In the genomic region with DNA sequence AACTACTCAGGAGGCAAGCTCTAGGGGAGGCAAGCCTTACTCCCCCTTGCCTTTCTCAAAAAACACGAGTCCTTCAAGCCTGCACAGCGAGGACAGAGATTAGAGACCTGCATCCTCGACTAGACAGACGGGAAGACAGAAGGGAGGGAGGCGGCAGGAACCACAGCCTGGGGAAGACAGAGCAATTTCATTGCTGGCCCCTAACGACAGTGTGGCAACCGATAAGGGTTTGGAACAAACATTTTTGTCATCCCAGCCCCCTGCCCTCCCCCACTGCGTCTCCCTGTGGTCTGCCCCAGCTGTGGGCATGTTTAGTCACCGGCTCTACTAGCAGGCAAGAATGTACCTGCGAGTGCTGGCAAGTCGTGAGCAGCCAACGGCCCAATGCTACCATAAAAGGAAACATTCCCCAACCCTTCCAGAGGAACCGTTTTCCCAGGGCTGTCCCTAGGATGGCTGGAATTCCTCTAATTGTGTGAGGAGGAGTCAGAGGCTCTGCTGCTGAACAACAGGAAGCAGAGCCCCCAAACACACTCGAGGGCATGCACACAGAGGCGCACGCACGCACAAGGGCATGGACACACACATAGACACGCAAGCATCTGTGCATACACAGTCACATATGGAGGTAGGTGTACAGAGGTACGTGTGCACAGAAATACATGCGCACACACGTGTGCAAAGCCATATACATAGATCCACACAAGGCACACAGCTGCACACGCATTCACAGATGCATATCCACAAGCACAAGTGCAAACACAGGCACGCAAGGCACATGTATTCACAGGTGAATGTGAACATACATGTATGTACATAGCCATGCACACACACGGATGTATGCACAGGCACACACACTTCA, we compare ENCODE assay signal across 8 cellular contexts. TPM values are rescaled to one million over a fixed set of nuclear protein-coding genes. Genes with fewer than 3 reads are reported as not detected.
A peak's percentile ranks its signal among the peaks of the same experiment; 100 is the strongest.
DNase-seq lines count a peak whose midpoint lies in the region; ATAC-seq and TF ChIP-seq lines count a peak whose summit lies in the region.

No MANE protein-coding gene starts in this region.

- H3K4me1 ChIP-seq in SJCRH30 (peaks cover 70% of the 10 kb centered on the region), psoas muscle (peaks cover 91% of the 10 kb centered on the region)

- H3K27ac ChIP-seq in SJCRH30 (peak overlapping the region; percentile 89), psoas muscle (peak overlapping the region; percentile 86)

- peak; percentile 91 for DNase-seq in HK-2 (ENCODE audit: unreplicated experiment)
- DNase-seq in SJCRH30, result peak; percentile 69 to 80
- DNase-seq in activated naive CD4-positive, alpha-beta T cell treated with Interleukin-2 at 50 U/mL for 16 hours, result peak; percentile 86
- DNase-seq in Right ventricle myocardium superior, result peak; percentile 67
- no peak for DNase-seq in psoas muscle
- peak; percentile 91 for DNase-seq in ureter (ENCODE audit: low spot score)
- DNase-seq in NCI-H1436 treated with DMSO at 0.1 percent for 48 hours (lab: John Stamatoyannopoulos, UW), result no peak

- no peak for TF ChIP-seq CTCF in psoas muscle (IDR thresholded peaks at IDR 0.05)

- H3K27me3 ChIP-seq in SJCRH30 (no peaks in the 10 kb centered on the region), psoas muscle (ENCODE audit: insufficient read depth in 3 of 3, low read length in 2 of 3) (no peaks in the 10 kb centered on the region)

- no peak overlapping the region for H3K4me3 ChIP-seq in SJCRH30
- H3K4me3 ChIP-seq in psoas muscle, result peak overlapping the region; percentile 29

- H3K36me3 ChIP-seq in SJCRH30, result peaks cover 68% of the 10 kb centered on the region
- peaks cover 0 to 64% of the 10 kb centered on the region in 2 donors for H3K36me3 ChIP-seq in psoas muscle (ENCODE audit: insufficient read depth in 1 of 2, low read depth in 1 of 2)

- 54 to 55% (median 54%) methylated on average over 24 of the region's 24 CpGs for WGBS in psoas muscle, 3 donors

- ATAC-seq in Right ventricle myocardium superior (ENCODE audit: poor library complexity) (peak; percentile 24), psoas muscle (no peak), GM19035 (IDR thresholded peaks at IDR 0.05; ENCODE audit: unreplicated experiment) (no peak)

- intact Hi-C loops in Right ventricle myocardium superior (cut with DNase I) (no loop called here), psoas muscle (cut with DNase I) (loop anchor here in 1 of 2 donors (5.0 kb wide), 1 partner anchor 58 kb away; a partner anchor contains a TSS)

- H3K9me3 ChIP-seq in SJCRH30 (replicated peaks) (no peaks in the 10 kb centered on the region), psoas muscle (no peaks in the 10 kb centered on the region)

RNA-seq across cellular contexts. Expression of a gene that starts 58.3 kb away (rescaled TPM):
- total RNA-seq in SJCRH30 (2014; rRNA removed; shearing (Covaris generic)), result 151 TPM in 2 replicates
- total RNA-seq in Right ventricle myocardium superior (138 TPM), psoas muscle (100 to 1,000 TPM in 3 of 4 donors, 10 to 100 TPM in 1; 92.0 to 214 (median 179) TPM), ureter (810 TPM)
- 10 to 100 TPM; 35.6 to 89.3 (median 56.3) TPM for polyA plus RNA-seq in psoas muscle

Comparison
In these comparisons a context has a peak if more than half of its experiments do, and no peak if none do; other contexts are left out.
1. DNase-seq: peak in HK-2 (single experiment), SJCRH30 (2 of 2), activated naive CD4-positive, alpha-beta T cell treated with Interleukin-2 at 50 U/mL for 16 hours (single experiment), Right ventricle myocardium superior (single experiment) and ureter (single experiment); none in psoas muscle (0 of 2) and NCI-H1436 treated with DMSO at 0.1 percent for 48 hours (single experiment).